Comparison of ENCODE assay signal across 20 cellular contexts in genomic region chr16:50888486-50889261, GRCh38.
DNase-seq lines count a peak whose midpoint lies in the region; ATAC-seq, FAIRE-seq and TF ChIP-seq lines count a peak whose summit lies in the region.
"Had no signal": no experiment of that assay in that cellular context is flagged by ENCODE, and none has a peak within 500 bp of the region (broad histone marks: within the 10 kb centered on the region; RNA-seq: fewer than 3 reads in every experiment).

No MANE protein-coding gene starts in this region.

- peaks cover 0 to 7% of the 10 kb centered on the region in 2 experiments; a peak in 3 of 5 replicates for H3K27me3 ChIP-seq in HepG2 (ENCODE audit: control insufficient read depth in 1 of 2, insufficient read depth in 2 of 2, low read length in 2 of 2)
- no peaks in the 10 kb centered on the region for H3K27me3 ChIP-seq in right lobe of liver
- H3K27me3 ChIP-seq in lung (ENCODE audit: control insufficient read depth, insufficient read depth), result no peaks in the 10 kb centered on the region
- H3K27me3 ChIP-seq in GM23338 (ENCODE audit: insufficient read depth), result no peaks in the 10 kb centered on the region
- H3K27me3 ChIP-seq: BLaER1 had no signal

- H3K36me3 Mint-ChIP-seq in GM23338 (ENCODE audit: low read depth), result peaks cover 3% of the 10 kb centered on the region; the same call in 1 of the 3 replicates
- H3K36me3 Mint-ChIP-seq: CD14-positive monocyte; CD4-positive, alpha-beta memory T cell had no signal

- H2AFZ ChIP-seq in HepG2 (ENCODE audit: low read length) (no peak overlapping the region), GM23338 (no peak overlapping the region)

- no peak overlapping the region for H3K4me3 Mint-ChIP-seq in GM23338
- H3K4me3 Mint-ChIP-seq: CD14-positive monocyte; CD4-positive, alpha-beta memory T cell had no signal

- TF ChIP-seq POLR2A in HepG2 (IDR thresholded peaks at IDR 0.05; ENCODE audit: insufficient read depth in 1 of 2, low read depth in 2 of 2, low read length in 2 of 2), result no peak
- TF ChIP-seq POLR2A in right lobe of liver (IDR thresholded peaks at IDR 0.05), result no peak

- H3F3A ChIP-seq in GM23338 (replicated peaks; ENCODE audit: low read depth), result no peaks in the 10 kb centered on the region

- no peak for DNase-seq in HepG2 (ENCODE audit: low spot score)
- DNase-seq in right lobe of liver, result no peak
- peak; percentile 21 for DNase-seq in lung (ENCODE audit: low spot score)
- peak; percentile 27 for DNase-seq in ureter (ENCODE audit: low spot score)
- no peak for DNase-seq in stimulated activated CD4-positive, alpha-beta T cell treated with anti-CD3 and anti-CD28 coated beads, Interleukin-4, amount 100 ng/mL, for 1 hour
- DNase-seq in GM23338 (ENCODE audit: low spot score), result no peak
- DNase-seq: 8988T; CD4-positive, alpha-beta memory T cell; DMS153; DMS79; GDM1; GOT3; H7 had no signal

- in situ Hi-C loops in HepG2 (cut with HindIII; ENCODE audit: extremely low pct_ligation_motif_present, low pct_unique_long_range_greater_than_20kb), result loop anchor here (25.0 kb wide), 1 partner anchor 874 kb away; no protein-coding TSS in a partner anchor

- no peaks in the 10 kb centered on the region for H3K36me3 ChIP-seq in HepG2 (replicated peaks in 1 of 2; ENCODE audit: control insufficient read depth in 1 of 2, insufficient read depth in 2 of 2, low read length in 2 of 2)
- no peaks in the 10 kb centered on the region for H3K36me3 ChIP-seq in right lobe of liver
- H3K36me3 ChIP-seq in lung (ENCODE audit: control insufficient read depth in 2 of 2, insufficient read depth in 2 of 2, low read length in 2 of 2), result no peaks in the 10 kb centered on the region
- H3K36me3 ChIP-seq in GM23338 (ENCODE audit: insufficient read depth), result no peaks in the 10 kb centered on the region
- H3K36me3 ChIP-seq: BLaER1 had no signal

- CTCF ChIA-PET in HepG2 (lab: Yijun Ruan, JAX; ENCODE audit: low intra/inter-chr PET ratio, low total read pairs), result no interaction called here

- no peak overlapping the region for H3K27ac Mint-ChIP-seq in GM23338
- H3K27ac Mint-ChIP-seq: CD4-positive, alpha-beta memory T cell had no signal

- TF ChIP-seq CTCF in HepG2 (CRISPR knock-in tag; IDR thresholded peaks at IDR 0.05) (no peak), right lobe of liver (IDR thresholded peaks at IDR 0.05) (no peak), lung (IDR thresholded peaks at IDR 0.05; ENCODE audit: control extremely low read depth, extremely low read depth) (no peak), GM23338 (conservative IDR thresholded peaks at IDR 0.05; ENCODE audit: low read depth in 2 of 2) (no peak)

- no peak overlapping the region for H3K4me3 ChIP-seq in HepG2 (replicated peaks in 1 of 3; ENCODE audit: insufficient read depth in 1 of 3, low read depth in 2 of 3, low read length in 3 of 3)
- H3K4me3 ChIP-seq in right lobe of liver, result no peak overlapping the region
- no peak overlapping the region for H3K4me3 ChIP-seq in lung
- no peak overlapping the region for H3K4me3 ChIP-seq in GM23338
- H3K4me3 ChIP-seq: BLaER1 had no signal

- H3K4me1 Mint-ChIP-seq in GM23338, result peaks cover 18% of the 10 kb centered on the region
- H3K4me1 Mint-ChIP-seq: CD4-positive, alpha-beta memory T cell had no signal

- H3K27ac ChIP-seq in HepG2 (ENCODE audit: extremely low read length, insufficient read depth, low read length), result no peak overlapping the region
- H3K27ac ChIP-seq in right lobe of liver, result no peak overlapping the region
- H3K27ac ChIP-seq in lung (ENCODE audit: low read depth in 1 of 2, low read length in 1 of 2), result no peak overlapping the region
- H3K27ac ChIP-seq in GM23338 (ENCODE audit: low read depth), result no peak overlapping the region
- H3K27ac ChIP-seq: BLaER1 had no signal

- FAIRE-seq in HepG2 (lab: Jason Lieb, UNC), result no peak
- FAIRE-seq: GM12892, GM18507, HTR-8/SVneo had no signal

- peaks cover 2% of the 10 kb centered on the region; the same call in 1 of the 3 replicates for H3K9me3 Mint-ChIP-seq in GM23338

- no peak for ATAC-seq in HepG2
- ATAC-seq in right lobe of liver, result no peak
- ATAC-seq in lung (ENCODE audit: insufficient read depth, low FRiP score), result no peak
- ATAC-seq in GM21390 (IDR thresholded peaks at IDR 0.05; ENCODE audit: unreplicated experiment), result no peak
- no peak for ATAC-seq in GM23338
- ATAC-seq: HCT116 had no signal

- no TSS peak for BruUV-seq in HepG2 (replicated peaks; lab: Mats Ljungman, UMichigan)

- no peaks in the 10 kb centered on the region for H3K9me3 ChIP-seq in HepG2 (ENCODE audit: low read length)
- H3K9me3 ChIP-seq in right lobe of liver, result no peaks in the 10 kb centered on the region
- H3K9me3 ChIP-seq in lung (ENCODE audit: control insufficient read depth in 2 of 2, insufficient read depth in 1 of 2, low read length in 1 of 2), result peaks cover 0 to 3% of the 10 kb centered on the region in 2 donors

- H3K9ac ChIP-seq in HepG2 (ENCODE audit: insufficient read depth, low read depth, low read length), result no peak overlapping the region
- H3K9ac ChIP-seq: BLaER1 had no signal

- H3K4me1 ChIP-seq in HepG2 (ENCODE audit: insufficient read depth, low read length), result no peaks in the 10 kb centered on the region
- H3K4me1 ChIP-seq in right lobe of liver, result no peaks in the 10 kb centered on the region
- H3K4me1 ChIP-seq in lung (ENCODE audit: control insufficient read depth in 2 of 2, insufficient read depth in 2 of 2, low read length in 2 of 2), result no peaks in the 10 kb centered on the region
- H3K4me1 ChIP-seq in GM23338 (ENCODE audit: insufficient read depth), result no peaks in the 10 kb centered on the region

- H3K9me2 ChIP-seq in GM23338 (ENCODE audit: insufficient read depth), result no peaks in the 10 kb centered on the region

- H4K20me1 ChIP-seq in HepG2 (ENCODE audit: insufficient read depth, low read length) (no peaks in the 10 kb centered on the region), GM23338 (replicated peaks; ENCODE audit: insufficient read depth) (no peaks in the 10 kb centered on the region)
- H4K20me1 ChIP-seq: BLaER1 had no signal

- H3K4me2 ChIP-seq in HepG2 (ENCODE audit: low read depth, low read length), result no peak overlapping the region
- no peak overlapping the region for H3K4me2 ChIP-seq in GM23338
- H3K4me2 ChIP-seq: BLaER1 had no signal

- POLR2A ChIA-PET in HepG2 (lab: Yijun Ruan, JAX), result no interaction called here

- TF ChIP-seq RAD21 in HepG2 (CRISPR knock-in tag; IDR thresholded peaks at IDR 0.05), result no peak

- no peaks in the 10 kb centered on the region for H3K79me2 ChIP-seq in HepG2 (ENCODE audit: insufficient read depth, low read length)
- no peaks in the 10 kb centered on the region for H3K79me2 ChIP-seq in GM23338 (replicated peaks; ENCODE audit: insufficient read depth)

- peaks cover 4% of the 10 kb centered on the region for H3K27me3 Mint-ChIP-seq in GM23338 (ENCODE audit: insufficient read depth, low read depth, poor library complexity)

- TF ChIP-seq EP300 in HepG2 (IDR thresholded peaks at IDR 0.05; ENCODE audit: low read depth in 2 of 2, low read length in 2 of 2) (no peak), HepG2 (CRISPR knock-in tag; IDR thresholded peaks at IDR 0.05; ENCODE audit: borderline replicate concordance) (no peak)

- WGBS in HepG2 (ENCODE audit: low lambda C conversion rate), result 51% methylated on average over 9 of the region's 9 CpGs
- 71% methylated on average over 9 of the region's 9 CpGs for WGBS in right lobe of liver (ENCODE audit: insufficient coverage, low coverage, low lambda C conversion rate, missing lambda C conversion rate)
- 91 to 92% methylated on average over 9 of the region's 9 CpGs for WGBS in lung, 2 donors

- intact Hi-C loops in HepG2 (cut with micrococcal nuclease; ENCODE audit: unreplicated experiment) (no loop called here), right lobe of liver (cut with DNase I) (no loop called here)

TF ChIP-seq in HepG2, 621 proteins besides CTCF, POLR2A, EP300 and RAD21:
- no peak for TF ChIP-seq HMG20B (CRISPR knock-in tag; conservative IDR thresholded peaks at IDR 0.05)
- peak; percentile 90 for TF ChIP-seq CREB1 (IDR thresholded peaks at IDR 0.05)
- TF ChIP-seq CREB1 (CRISPR knock-in tag; IDR thresholded peaks at IDR 0.05), result no peak

TF ChIP-seq in GM23338, 12 proteins besides CTCF, POLR2A, EP300 and RAD21 (continues in another document):
- TF ChIP-seq STAT1 (IDR thresholded peaks at IDR 0.05; ENCODE audit: unreplicated experiment) (no peak), ZNF331 (CRISPR knock-in tag; IDR thresholded peaks at IDR 0.05; ENCODE audit: low read depth) (no peak)

Comparison
In these comparisons a context has a peak if more than half of its experiments do, and no peak if none do; other contexts are left out.
1. DNase-seq: peak in lung (single experiment) and ureter (single experiment); none in HepG2 (single experiment), right lobe of liver (0 of 3), stimulated activated CD4-positive, alpha-beta T cell treated with anti-CD3 and anti-CD28 coated beads, Interleukin-4, amount 100 ng/mL, for 1 hour (single experiment) and GM23338 (single experiment).